In genomic region chr22:42343136-42343484, GRCh38 we compare ENCODE assay signal across 8 cellular contexts.
DNase-seq lines count a peak whose midpoint lies in the region; ATAC-seq and TF ChIP-seq lines count a peak whose summit lies in the region.

No MANE protein-coding gene starts in this region.

- no peaks in the 10 kb centered on the region for H3K9me2 ChIP-seq in DOHH2 (replicated peaks; ENCODE audit: control insufficient read depth, low read length)

- H4K20me1 ChIP-seq in DOHH2 (ENCODE audit: control insufficient read depth, insufficient read depth, low read depth, low read length) = no peaks in the 10 kb centered on the region; the same call in 1 of the 2 replicates

- H3K27ac ChIP-seq in DOHH2 (ENCODE audit: low read depth, low read length) (no peak overlapping the region), dorsolateral prefrontal cortex (peak overlapping the region in 57 of 59 donors; percentile 6 to 94 (median 87)), rectal smooth muscle tissue (ENCODE audit: low read depth, low read length) (peak overlapping the region; percentile 22)

- intact Hi-C loops in dorsolateral prefrontal cortex (cut with DNase I) = loop anchor here in 1 of 2 donors (5.0 kb wide), 1 partner anchor 71 kb away; the partner anchor contains the start of gene TCF20

- ATAC-seq in HG03460 (IDR thresholded peaks at IDR 0.05; ENCODE audit: unreplicated experiment) (no peak), HG02885 (IDR thresholded peaks at IDR 0.05; ENCODE audit: poor library complexity, unreplicated experiment) (no peak)

- H3K27me3 ChIP-seq in DOHH2 (ENCODE audit: control insufficient read depth, low read length) (peaks cover 49% of the 10 kb centered on the region), dorsolateral prefrontal cortex (no peaks in the 10 kb centered on the region), rectal smooth muscle tissue (ENCODE audit: control insufficient read depth, insufficient read depth, low read length) (no peaks in the 10 kb centered on the region)

- peak overlapping the region; percentile 30 for H3K4me3 ChIP-seq in DOHH2 (ENCODE audit: low read length)
- peak overlapping the region; percentile 41 to 75 (median 64) for H3K4me3 ChIP-seq in dorsolateral prefrontal cortex
- peak overlapping the region; percentile 54 for H3K4me3 ChIP-seq in rectal smooth muscle tissue (ENCODE audit: low read length)

- no peak overlapping the region for H3K9ac ChIP-seq in rectal smooth muscle tissue (ENCODE audit: low read length)

- no peaks in the 10 kb centered on the region for H3K9me3 ChIP-seq in DOHH2 (ENCODE audit: control insufficient read depth, insufficient read depth, low read length)

- DNase-seq in NCI-H524 treated with DMSO at 0.1 percent for 48 hours (lab: John Stamatoyannopoulos, UW) (peak; percentile 36), dorsolateral prefrontal cortex (peak in 1 of 10 donors; percentile 51), cerebellum (ENCODE audit: low spot score) (no peak), GM19238 (ENCODE audit: insufficient read length, low spot score) (no peak)

- H3K36me3 ChIP-seq in DOHH2 (ENCODE audit: control insufficient read depth, low read length) (no peaks in the 10 kb centered on the region), rectal smooth muscle tissue (ENCODE audit: control insufficient read depth, insufficient read depth, low read length) (no peaks in the 10 kb centered on the region)

- H3K79me2 ChIP-seq in DOHH2 (ENCODE audit: control insufficient read depth, low read length) = no peaks in the 10 kb centered on the region

- H3F3A ChIP-seq in DOHH2 (ENCODE audit: control insufficient read depth, insufficient read depth) = no peaks in the 10 kb centered on the region

- H3K4me2 ChIP-seq in DOHH2 (ENCODE audit: low read length) = peak overlapping the region; percentile 44; the same call in 1 of the 2 replicates

- TF ChIP-seq CTCF in DOHH2 (IDR thresholded peaks at IDR 0.05; ENCODE audit: low read depth, low read length, poor library complexity, severe bottlenecking) (no peak), dorsolateral prefrontal cortex (IDR thresholded peaks at IDR 0.05 in 54 of 56, conservative IDR thresholded peaks at IDR 0.05 in 2 of 56; ENCODE audit: low read depth in 1 of 56, partially characterized antibody in 56 of 56) (no peak)

- H3K4me1 ChIP-seq in DOHH2 (ENCODE audit: control insufficient read depth, low read length) (no peaks in the 10 kb centered on the region), rectal smooth muscle tissue (ENCODE audit: control insufficient read depth, insufficient read depth, low read length) (peaks cover 5% of the 10 kb centered on the region)
